8 cellular contexts compared by ENCODE assay signal in the genomic region with DNA sequence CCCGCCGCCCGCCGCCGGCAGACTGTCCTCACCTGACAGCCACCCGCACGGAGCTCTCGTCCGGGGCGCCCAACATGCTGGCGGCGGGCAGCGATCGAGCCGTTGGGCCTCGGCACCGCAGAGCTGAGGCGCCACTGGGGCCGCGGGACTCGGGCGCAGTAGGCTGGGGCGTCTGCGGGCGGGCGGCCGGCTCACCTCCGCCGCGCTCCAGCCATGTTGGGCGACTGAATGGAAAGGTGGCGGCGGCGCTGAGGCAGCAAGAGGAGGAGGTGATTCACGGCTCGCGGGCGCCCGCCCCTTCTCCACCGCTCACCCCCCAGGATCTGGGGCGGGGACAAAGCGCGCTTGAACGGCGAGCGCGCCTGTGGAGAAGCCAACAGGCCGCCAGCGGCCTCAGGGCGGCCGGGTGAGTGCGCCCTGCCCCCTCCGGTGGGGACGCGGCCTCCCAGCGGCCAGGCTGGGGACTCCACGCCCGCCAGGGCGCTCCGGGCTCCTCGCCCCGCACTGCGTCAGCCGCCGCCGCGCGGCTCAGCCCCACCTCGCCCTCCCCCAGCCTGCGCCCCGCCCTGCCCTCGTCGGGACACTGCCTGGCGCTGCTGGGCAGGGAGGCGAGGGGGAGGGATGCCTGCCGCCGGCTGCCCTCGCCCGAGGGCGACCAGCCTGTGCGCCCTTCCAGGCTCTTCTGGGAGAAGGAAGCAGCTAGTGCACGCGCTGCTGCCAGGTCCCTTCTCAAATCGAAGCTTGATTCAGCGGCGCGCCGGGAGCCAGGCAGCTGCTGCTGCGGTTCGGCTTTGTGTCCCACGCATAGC. TPM values are rescaled to one million over a fixed set of nuclear protein-coding genes. Genes with fewer than 3 reads are reported as not detected.
DNase-seq lines count a peak whose midpoint lies in the region; ATAC-seq, FAIRE-seq and TF ChIP-seq lines count a peak whose summit lies in the region.

A gene with protein sequence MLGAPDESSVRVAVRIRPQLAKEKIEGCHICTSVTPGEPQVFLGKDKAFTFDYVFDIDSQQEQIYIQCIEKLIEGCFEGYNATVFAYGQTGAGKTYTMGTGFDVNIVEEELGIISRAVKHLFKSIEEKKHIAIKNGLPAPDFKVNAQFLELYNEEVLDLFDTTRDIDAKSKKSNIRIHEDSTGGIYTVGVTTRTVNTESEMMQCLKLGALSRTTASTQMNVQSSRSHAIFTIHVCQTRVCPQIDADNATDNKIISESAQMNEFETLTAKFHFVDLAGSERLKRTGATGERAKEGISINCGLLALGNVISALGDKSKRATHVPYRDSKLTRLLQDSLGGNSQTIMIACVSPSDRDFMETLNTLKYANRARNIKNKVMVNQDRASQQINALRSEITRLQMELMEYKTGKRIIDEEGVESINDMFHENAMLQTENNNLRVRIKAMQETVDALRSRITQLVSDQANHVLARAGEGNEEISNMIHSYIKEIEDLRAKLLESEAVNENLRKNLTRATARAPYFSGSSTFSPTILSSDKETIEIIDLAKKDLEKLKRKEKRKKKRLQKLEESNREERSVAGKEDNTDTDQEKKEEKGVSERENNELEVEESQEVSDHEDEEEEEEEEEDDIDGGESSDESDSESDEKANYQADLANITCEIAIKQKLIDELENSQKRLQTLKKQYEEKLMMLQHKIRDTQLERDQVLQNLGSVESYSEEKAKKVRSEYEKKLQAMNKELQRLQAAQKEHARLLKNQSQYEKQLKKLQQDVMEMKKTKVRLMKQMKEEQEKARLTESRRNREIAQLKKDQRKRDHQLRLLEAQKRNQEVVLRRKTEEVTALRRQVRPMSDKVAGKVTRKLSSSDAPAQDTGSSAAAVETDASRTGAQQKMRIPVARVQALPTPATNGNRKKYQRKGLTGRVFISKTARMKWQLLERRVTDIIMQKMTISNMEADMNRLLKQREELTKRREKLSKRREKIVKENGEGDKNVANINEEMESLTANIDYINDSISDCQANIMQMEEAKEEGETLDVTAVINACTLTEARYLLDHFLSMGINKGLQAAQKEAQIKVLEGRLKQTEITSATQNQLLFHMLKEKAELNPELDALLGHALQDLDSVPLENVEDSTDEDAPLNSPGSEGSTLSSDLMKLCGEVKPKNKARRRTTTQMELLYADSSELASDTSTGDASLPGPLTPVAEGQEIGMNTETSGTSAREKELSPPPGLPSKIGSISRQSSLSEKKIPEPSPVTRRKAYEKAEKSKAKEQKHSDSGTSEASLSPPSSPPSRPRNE (N-terminal part only) (minus strand): TSS at position 226 of the 809 bp plus-strand sequence. CDS start 150 bp downstream, at position 76.

- peak within 1 kb of the TSS; percentile 86 for H3K4me2 ChIP-seq in OCI-LY1 (ENCODE audit: low read length)

- H3K27ac ChIP-seq in OCI-LY1 (ENCODE audit: low read depth, low read length, poor library complexity, severe bottlenecking) (peak within 1 kb of the TSS; percentile 71), esophagus (ENCODE audit: low read depth in 2 of 2, low read length in 1 of 2) (peak within 1 kb of the TSS; percentile 57 to 84)

- TF ChIP-seq CTCF in Calu3 (IDR thresholded peaks at IDR 0.05; ENCODE audit: unreplicated experiment) (peak; percentile 48), OCI-LY1 (IDR thresholded peaks at IDR 0.05; ENCODE audit: low read length) (peak; percentile 29; the same call in 1 of the 2 replicates)

- H3K4me3 Mint-ChIP-seq in Calu3 (ENCODE audit: low read depth, unreplicated experiment): peak within 1 kb of the TSS; percentile 94

- no TSS peak for BruUV-seq in Calu3 (replicated peaks; lab: Mats Ljungman, UMichigan)

- H3K79me2 ChIP-seq in OCI-LY1 (ENCODE audit: insufficient read depth, low read length): peaks cover 38% of the 10 kb centered on the region

- no peaks in the 10 kb centered on the region for H4K20me1 ChIP-seq in OCI-LY1 (ENCODE audit: insufficient read depth, low read length)

- intact Hi-C loops in Calu3 (cut with micrococcal nuclease; ENCODE audit: unreplicated experiment): loop anchor here (5.0 to 10.0 kb wide), 2 partner anchors 112 to 126 kb away; no protein-coding TSS in a partner anchor

- H3K27ac Mint-ChIP-seq in Calu3 (ENCODE audit: unreplicated experiment): peak within 1 kb of the TSS; percentile 87

- H2AFZ ChIP-seq in OCI-LY1 (ENCODE audit: low read length): peak within 1 kb of the TSS; percentile 45; the same call in 1 of the 2 replicates

- no peaks in the 10 kb centered on the region for H3K27me3 ChIP-seq in OCI-LY1 (ENCODE audit: insufficient read depth, low read length)
- no peaks in the 10 kb centered on the region for H3K27me3 ChIP-seq in esophagus (ENCODE audit: control insufficient read depth in 1 of 2, insufficient read depth in 2 of 2, low read length in 2 of 2)
- no peaks in the 10 kb centered on the region for H3K27me3 ChIP-seq in mucosa of stomach (ENCODE audit: control insufficient read depth, insufficient read depth, low read length)

- H3K4me3 ChIP-seq in OCI-LY1 (ENCODE audit: low read depth, low read length, poor library complexity, severe bottlenecking) (peak within 1 kb of the TSS; percentile 76), esophagus (ENCODE audit: low read depth in 1 of 2, low read length in 2 of 2) (peak within 1 kb of the TSS; percentile 78 to 92), mucosa of stomach (ENCODE audit: low read length) (peak within 1 kb of the TSS; percentile 78)

- CTCF ChIA-PET in Calu3 (lab: Charles Lee): interaction anchor here (1.3 kb wide), 1 partner anchor 12 kb away, joined by 3 read pairs; no protein-coding TSS in a partner anchor

- 0% methylated on average over 83 to 91 of the region's 91 CpGs for WGBS in esophagus, 2 donors

- H3K9me3 ChIP-seq in OCI-LY1 (ENCODE audit: low read length): no peaks in the 10 kb centered on the region
- H3K9me3 ChIP-seq in esophagus (ENCODE audit: control insufficient read depth in 2 of 2, insufficient read depth in 1 of 2, low read depth in 1 of 2, low read length in 1 of 2): no peaks in the 10 kb centered on the region
- no peaks in the 10 kb centered on the region for H3K9me3 ChIP-seq in mucosa of stomach (ENCODE audit: control insufficient read depth, low read length)

- H3F3A ChIP-seq in OCI-LY1 (ENCODE audit: insufficient read depth, low read length): no peaks in the 10 kb centered on the region

- peak; percentile 80 for FAIRE-seq in HTR-8/SVneo (lab: Jason Lieb, UNC)

- no peaks in the 10 kb centered on the region for H3K9me2 ChIP-seq in OCI-LY1 (ENCODE audit: low read depth, low read length)

- DNase-seq in Calu3 (peak; percentile 94), HTR-8/SVneo (ENCODE audit: insufficient read length, low spot score) (peak; percentile 69)
- peak; percentile 91 for DNase-seq in activated T-cell treated with anti-CD3 and anti-CD28 coated beads, Interleukin-2, amount 50 U/mL, for 1 hour
- peak; percentile 74 to 75 for DNase-seq in stimulated activated CD8-positive, alpha-beta memory T cell treated with anti-CD3 and anti-CD28 coated beads, Interleukin-7, amount 100 ng/mL, for 1 hour (ENCODE audit: low read depth in 2 of 2)

- no peaks in the 10 kb centered on the region for H3K36me3 ChIP-seq in OCI-LY1 (ENCODE audit: insufficient read depth, low read length)
- no peaks in the 10 kb centered on the region for H3K36me3 ChIP-seq in esophagus (ENCODE audit: control insufficient read depth in 2 of 2, insufficient read depth in 2 of 2, low read length in 1 of 2)
- no peaks in the 10 kb centered on the region for H3K36me3 ChIP-seq in mucosa of stomach (ENCODE audit: control insufficient read depth, insufficient read depth, low read length)

- H3K36me3 Mint-ChIP-seq in Calu3 (ENCODE audit: insufficient read depth, unreplicated experiment): peaks cover 22% of the 10 kb centered on the region

- H3K4me1 Mint-ChIP-seq in Calu3 (ENCODE audit: low read depth, unreplicated experiment): peaks cover 16% of the 10 kb centered on the region

- no peaks in the 10 kb centered on the region for H3K9me3 Mint-ChIP-seq in Calu3 (ENCODE audit: low read depth, unreplicated experiment)

- peaks cover 37% of the 10 kb centered on the region for H3K4me1 ChIP-seq in OCI-LY1 (ENCODE audit: insufficient read depth, low read length, severe bottlenecking)
- H3K4me1 ChIP-seq in esophagus (ENCODE audit: control insufficient read depth in 2 of 2, insufficient read depth in 2 of 2, low read length in 1 of 2): no peaks in the 10 kb centered on the region
- peaks cover 9% of the 10 kb centered on the region for H3K4me1 ChIP-seq in mucosa of stomach (ENCODE audit: control insufficient read depth, insufficient read depth, low read length)

- no peaks in the 10 kb centered on the region for H3K27me3 Mint-ChIP-seq in Calu3 (ENCODE audit: unreplicated experiment)

- ATAC-seq in GM21381 (IDR thresholded peaks at IDR 0.05; ENCODE audit: unreplicated experiment): peak; percentile 92

- H3K9ac ChIP-seq in OCI-LY1 (ENCODE audit: low read length): peak within 1 kb of the TSS; percentile 76
- peak within 1 kb of the TSS; percentile 78 for H3K9ac ChIP-seq in mucosa of stomach (ENCODE audit: low read length)

RNA-seq across cellular contexts. Expression of the gene that starts here (rescaled TPM):
- total RNA-seq in Calu3 (2022): 26.0 and 28.7 TPM in 2 replicates
- polyA plus RNA-seq in esophagus: 10 to 100 TPM; 15.5 to 15.7 TPM

Comparison
In these comparisons a context has a peak if more than half of its experiments do, and no peak if none do; other contexts are left out.
1. Peak in every context shown above with its lines: DNase-seq, ATAC-seq, H3K4me3 ChIP-seq and H3K27ac ChIP-seq.